In genomic region chr7:85655252-85655651, GRCh38 we compare ENCODE assay signal across 2 cellular contexts.
TF ChIP-seq lines count a peak whose summit lies in the region.

No MANE protein-coding gene starts in this region.

TF ChIP-seq in GM23338, 12 proteins besides CTCF, POLR2A, EP300 and RAD21 (continued from another document):
- TF ChIP-seq REST (IDR thresholded peaks at IDR 0.05; ENCODE audit: unreplicated experiment) (no peak), STAT1 (IDR thresholded peaks at IDR 0.05; ENCODE audit: unreplicated experiment) (no peak), ZNF331 (CRISPR knock-in tag; IDR thresholded peaks at IDR 0.05; ENCODE audit: low read depth) (no peak), EZH2 (IDR thresholded peaks at IDR 0.05; ENCODE audit: low read depth, unreplicated experiment) (no peak), ETS1 (IDR thresholded peaks at IDR 0.05) (no peak), ZNF114 (CRISPR knock-in tag; IDR thresholded peaks at IDR 0.05) (no peak), NANOG (IDR thresholded peaks at IDR 0.05; ENCODE audit: borderline replicate concordance) (no peak), ZNF462 (CRISPR knock-in tag; IDR thresholded peaks at IDR 0.05) (no peak), JUNB (IDR thresholded peaks at IDR 0.05; ENCODE audit: unreplicated experiment) (no peak), EZH2phosphoT487 (IDR thresholded peaks at IDR 0.05; ENCODE audit: unreplicated experiment) (no peak)

TF ChIP-seq in SK-N-SH, 30 proteins besides CTCF, POLR2A, EP300 and RAD21 (continued from another document):
- no peak for TF ChIP-seq USF1 (IDR thresholded peaks at IDR 0.05; ENCODE audit: borderline replicate concordance, low read depth)
- TF ChIP-seq USF2 (IDR thresholded peaks at IDR 0.05; ENCODE audit: borderline replicate concordance, low read depth, low read length), result no peak
- no peak for TF ChIP-seq TAF1 (IDR thresholded peaks at IDR 0.05; ENCODE audit: borderline replicate concordance, low read depth, low read length)
- TF ChIP-seq YY1 (IDR thresholded peaks at IDR 0.05; ENCODE audit: low read depth), result no peak
